Comparison of ENCODE assay signal across 15 cellular contexts in the genomic region with DNA sequence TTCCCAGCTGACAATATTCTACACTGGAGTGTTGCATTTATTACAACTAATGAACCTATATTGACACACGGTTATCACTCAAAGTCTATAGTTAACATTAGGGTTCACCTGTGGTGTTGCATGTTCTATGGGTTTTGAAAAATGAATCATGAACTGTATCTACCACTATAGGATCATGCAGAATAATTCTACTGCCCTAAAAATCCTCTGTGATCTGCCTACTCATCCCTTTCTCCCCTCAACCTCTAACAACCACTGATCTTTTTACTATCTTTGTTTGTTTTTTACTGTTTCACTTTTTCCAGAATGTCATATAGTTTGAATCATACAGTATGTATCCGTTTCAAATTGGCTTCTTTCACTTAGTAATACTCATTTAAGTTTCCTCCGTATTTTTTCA. TPM values are rescaled to one million over a fixed set of nuclear protein-coding genes. Genes with fewer than 3 reads are reported as not detected.
A peak's percentile ranks its signal among the peaks of the same experiment; 100 is the strongest.
DNase-seq lines count a peak whose midpoint lies in the region; ATAC-seq and TF ChIP-seq lines count a peak whose summit lies in the region.
"Had no signal": no experiment of that assay in that cellular context is flagged by ENCODE, and none has a peak within 500 bp of the region (broad histone marks: within the 10 kb centered on the region; RNA-seq: fewer than 3 reads in every experiment).

No MANE protein-coding gene starts in this region.

- DNase-seq in activated CD4-positive, alpha-beta T cell treated with anti-CD3 and anti-CD28 coated beads for 36 hours: no peak
- DNase-seq in activated CD4-positive, alpha-beta T cell treated with anti-CD3 and anti-CD28 coated beads, Interleukin-2, amount 50 U/mL, for 48 hours: no peak
- no peak for DNase-seq in activated naive CD4-positive, alpha-beta T cell treated with anti-CD3 and anti-CD28 coated beads, Interleukin-2, amount 50 U/mL, for 72 hours (ENCODE audit: low spot score in 2 of 2)
- no peak for DNase-seq in activated naive CD4-positive, alpha-beta T cell treated with anti-CD3 and anti-CD28 coated beads, Interleukin-2, amount 50 U/mL, for 16 hours
- DNase-seq in ascending aorta (ENCODE audit: low spot score in 2 of 2): no peak
- DNase-seq: 8988T; Calu3; CD8-positive, alpha-beta T cell; DMS79 treated with DMSO at 0.1 percent for 48 hours; GF-D8; H9 had no signal

- no peaks in the 10 kb centered on the region for H3K79me2 ChIP-seq in OCI-LY3 (ENCODE audit: low read length)

- peaks cover 4% of the 10 kb centered on the region; the same call in 1 of the 2 replicates for H3K27me3 ChIP-seq in OCI-LY3 (ENCODE audit: low read depth, low read length)
- no peaks in the 10 kb centered on the region for H3K27me3 ChIP-seq in ascending aorta
- H3K27me3 ChIP-seq: BLaER1 treated with 17β-estradiol and CSF1 and Interleukin-3, amounts not matched to agents 10 nM and 100 nM had no signal

- H3K4me3 ChIP-seq in OCI-LY3 (ENCODE audit: low read length) (no peak overlapping the region), ascending aorta (no peak overlapping the region)
- H3K4me3 ChIP-seq: BLaER1 treated with 17β-estradiol and CSF1 and Interleukin-3, amounts not matched to agents 10 nM and 100 nM had no signal

- H3K4me1 ChIP-seq in OCI-LY3 (ENCODE audit: low read length) (no peaks in the 10 kb centered on the region), ascending aorta (no peaks in the 10 kb centered on the region)

- TF ChIP-seq CTCF in OCI-LY3 (IDR thresholded peaks at IDR 0.05; ENCODE audit: low read depth, low read length) (no peak), ascending aorta (IDR thresholded peaks at IDR 0.05) (no peak)

- intact Hi-C loops in activated CD4-positive, alpha-beta T cell treated with anti-CD3 and anti-CD28 coated beads for 36 hours (cut with DNase I, micrococcal nuclease): no loop called here
- intact Hi-C loops in ascending aorta (cut with DNase I): no loop called here

- no peak overlapping the region for H3K4me3 Mint-ChIP-seq in activated CD4-positive, alpha-beta T cell treated with anti-CD3 and anti-CD28 coated beads for 36 hours
- H3K4me3 Mint-ChIP-seq: B cell; CD8-positive, alpha-beta T cell; H9 had no signal

- H3K36me3 Mint-ChIP-seq in activated CD4-positive, alpha-beta T cell treated with anti-CD3 and anti-CD28 coated beads for 36 hours (ENCODE audit: low read depth): no peaks in the 10 kb centered on the region
- H3K36me3 Mint-ChIP-seq in activated naive CD4-positive, alpha-beta T cell treated with anti-CD3 and anti-CD28 coated beads, Interleukin-2, amount 50 U/mL, for 72 hours: peaks cover 6 to 8% of the 10 kb centered on the region in 2 donors
- H3K36me3 Mint-ChIP-seq: CD8-positive, alpha-beta T cell had no signal

- no peaks in the 10 kb centered on the region for H4K20me1 ChIP-seq in OCI-LY3 (ENCODE audit: insufficient read depth, low read length)
- H4K20me1 ChIP-seq: BLaER1 treated with 17β-estradiol and CSF1 and Interleukin-3, amounts not matched to agents 10 nM and 100 nM had no signal

- H3K9me3 Mint-ChIP-seq in activated CD4-positive, alpha-beta T cell treated with anti-CD3 and anti-CD28 coated beads for 36 hours (ENCODE audit: low read depth): peaks cover 9% of the 10 kb centered on the region
- H3K9me3 Mint-ChIP-seq in activated naive CD4-positive, alpha-beta T cell treated with anti-CD3 and anti-CD28 coated beads, Interleukin-2, amount 50 U/mL, for 72 hours: peaks cover 0 to 13% of the 10 kb centered on the region in 2 donors

- H3K36me3 ChIP-seq in OCI-LY3 (replicated peaks; ENCODE audit: low read depth, low read length) (no peaks in the 10 kb centered on the region), ascending aorta (no peaks in the 10 kb centered on the region)
- H3K36me3 ChIP-seq: BLaER1 treated with 17β-estradiol and CSF1 and Interleukin-3, amounts not matched to agents 10 nM and 100 nM had no signal

- CTCF ChIA-PET in activated CD4-positive, alpha-beta T cell treated with anti-CD3 and anti-CD28 coated beads for 36 hours (lab: Charles Lee): interaction anchor here (0.7 to 1.0 kb wide), 2 partner anchors 115 to 212 kb away, joined by 3 read pairs; no protein-coding TSS in a partner anchor

- ATAC-seq in activated CD4-positive, alpha-beta T cell treated with anti-CD3 and anti-CD28 coated beads for 36 hours: peak; percentile 89
- ATAC-seq in activated naive CD4-positive, alpha-beta T cell treated with anti-CD3 and anti-CD28 coated beads, Interleukin-2, amount 50 U/mL, for 72 hours: peak; percentile 75 to 97
- no peak for ATAC-seq in GM21737 (IDR thresholded peaks at IDR 0.05; ENCODE audit: unreplicated experiment)
- ATAC-seq: CD8-positive, alpha-beta T cell had no signal

- H3K27ac Mint-ChIP-seq in activated CD4-positive, alpha-beta T cell treated with anti-CD3 and anti-CD28 coated beads for 36 hours: no peak overlapping the region
- H3K27ac Mint-ChIP-seq in activated naive CD4-positive, alpha-beta T cell treated with anti-CD3 and anti-CD28 coated beads, Interleukin-2, amount 50 U/mL, for 72 hours: no peak overlapping the region
- H3K27ac Mint-ChIP-seq: B cell; CD8-positive, alpha-beta T cell; H9 had no signal

- H3K27ac ChIP-seq in OCI-LY3 (ENCODE audit: low read length) (no peak overlapping the region), ascending aorta (no peak overlapping the region)
- H3K27ac ChIP-seq: BLaER1 treated with 17β-estradiol and CSF1 and Interleukin-3, amounts not matched to agents 10 nM and 100 nM had no signal

- H2AFZ ChIP-seq in OCI-LY3 (ENCODE audit: low read depth, low read length): no peak overlapping the region

- H3K27me3 Mint-ChIP-seq in activated CD4-positive, alpha-beta T cell treated with anti-CD3 and anti-CD28 coated beads for 36 hours: peaks cover 9% of the 10 kb centered on the region

- H3K9me3 ChIP-seq in OCI-LY3 (ENCODE audit: insufficient read depth, low read length) (peaks cover 9% of the 10 kb centered on the region; the same call in 1 of the 2 replicates), ascending aorta (peaks cover 0 to 3% of the 10 kb centered on the region in 2 donors)

- H3K4me1 Mint-ChIP-seq in activated CD4-positive, alpha-beta T cell treated with anti-CD3 and anti-CD28 coated beads for 36 hours: no peaks in the 10 kb centered on the region

- POLR2A ChIA-PET in activated CD4-positive, alpha-beta T cell treated with anti-CD3 and anti-CD28 coated beads for 36 hours (lab: Charles Lee): no interaction called here

- peak overlapping the region; percentile 23; the same call in 1 of the 2 replicates for H3K4me2 ChIP-seq in OCI-LY3 (ENCODE audit: low read length)
- H3K4me2 ChIP-seq: BLaER1 treated with 17β-estradiol and CSF1 and Interleukin-3, amounts not matched to agents 10 nM and 100 nM had no signal

- no peak overlapping the region for H3K9ac ChIP-seq in OCI-LY3 (ENCODE audit: low read length)
- H3K9ac ChIP-seq: BLaER1 treated with 17β-estradiol and CSF1 and Interleukin-3, amounts not matched to agents 10 nM and 100 nM had no signal

RNA-seq across cellular contexts. Expression of gene TCF7L1, which starts 47.6 kb away (rescaled TPM):
- total RNA-seq in activated CD4-positive, alpha-beta T cell treated with anti-CD3 and anti-CD28 coated beads for 36 hours: under 1 TPM in 1 of 2 experiments, not detected in 1; 0.07 TPM
- total RNA-seq in activated naive CD4-positive, alpha-beta T cell treated with anti-CD3 and anti-CD28 coated beads, Interleukin-2, amount 50 U/mL, for 72 hours: under 1 TPM in 1 of 2 donors, not detected in 1; 0.11 TPM
- 10.3 TPM for total RNA-seq in ascending aorta
- total RNA-seq: CD8-positive, alpha-beta T cell had no signal
